In genomic region chr10:118234654-118235053, GRCh38 we compare ENCODE assay signal across 7 cellular contexts.
"Had no signal": no experiment of that assay in that cellular context is flagged by ENCODE, and none has a peak within 500 bp of the region (broad histone marks: within the 10 kb centered on the region; RNA-seq: fewer than 3 reads in every experiment).

No MANE protein-coding gene starts in this region.

- H3K4me3 ChIP-seq: GM23248, HAP-1 had no signal

- H3K9me3 ChIP-seq: HAP-1 had no signal

- ATAC-seq: HCT116 had no signal

- H3K27ac Mint-ChIP-seq: HFFc6 had no signal

- H3K4me3 Mint-ChIP-seq: HFFc6 had no signal

- H3K4me1 ChIP-seq: HAP-1 had no signal

- DNase-seq: GM23248, GOT3, H7, HFFc6, IMR-90 had no signal

- H3K36me3 ChIP-seq: HAP-1 had no signal

- H3K9me3 Mint-ChIP-seq: HFFc6 had no signal

- H3K27ac ChIP-seq: GM23248 had no signal
